8 cellular contexts compared by ENCODE assay signal in genomic region chr19:23259961-23260360, GRCh38.
"Had no signal": no experiment of that assay in that cellular context is flagged by ENCODE, and none has a peak within 500 bp of the region (broad histone marks: within the 10 kb centered on the region; RNA-seq: fewer than 3 reads in every experiment).

No MANE protein-coding gene starts in this region.

- H3K4me3 ChIP-seq: GM23248, HAP-1 had no signal

- H3K27ac ChIP-seq: GM23248, HL-60 had no signal

- H2AFZ ChIP-seq: GM23248 had no signal

- H3K9ac ChIP-seq: GM23248 had no signal

- DNase-seq: GM23248, GOT3, H7, HFFc6, IMR-90 had no signal

- H3K4me1 ChIP-seq: HAP-1 had no signal

- H3K27ac Mint-ChIP-seq: HFFc6 had no signal

- H3K4me3 Mint-ChIP-seq: HFFc6 had no signal

- H3K9me3 ChIP-seq: HAP-1 had no signal

- ATAC-seq: HCT116 had no signal
